9 cellular contexts compared by ENCODE assay signal in genomic region chr14:70189678-70190077, GRCh38. TPM values are rescaled to one million over a fixed set of nuclear protein-coding genes. Genes with fewer than 3 reads are reported as not detected.
DNase-seq lines count a peak whose midpoint lies in the region; ATAC-seq and TF ChIP-seq lines count a peak whose summit lies in the region.
"Had no signal": no experiment of that assay in that cellular context is flagged by ENCODE, and none has a peak within 500 bp of the region (broad histone marks: within the 10 kb centered on the region; RNA-seq: fewer than 3 reads in every experiment).

No MANE protein-coding gene starts in this region.

- TF ChIP-seq CTCF in esophagus muscularis mucosa (IDR thresholded peaks at IDR 0.05) (no peak), gastrocnemius medialis (IDR thresholded peaks at IDR 0.05 in 4 of 5, conservative IDR thresholded peaks at IDR 0.05 in 1 of 5) (no peak), vagina (IDR thresholded peaks at IDR 0.05) (no peak)

- no peak for ATAC-seq in activated T-cell treated with anti-CD3 and anti-CD28 coated beads, Interleukin-2, amount 50 U/mL, for 72 hours (replicated peaks in 1 of 2)
- no peak for ATAC-seq in gastrocnemius medialis

- H3K27me3 ChIP-seq in HUES64 (ENCODE audit: insufficient read depth, low read length) (peaks cover 62% of the 10 kb centered on the region), esophagus muscularis mucosa (peaks cover 0 to 79% (median 12%) of the 10 kb centered on the region in 4 donors), gastrocnemius medialis (no peaks in the 10 kb centered on the region), vagina (no peaks in the 10 kb centered on the region)

- peak overlapping the region; percentile 72 to 80 for H3K4me3 Mint-ChIP-seq in activated T-cell treated with anti-CD3 and anti-CD28 coated beads, Interleukin-2, amount 50 U/mL, for 72 hours

- H3K9me3 ChIP-seq in HUES64 (ENCODE audit: insufficient read depth, low read depth, low read length) (no peaks in the 10 kb centered on the region), esophagus muscularis mucosa (no peaks in the 10 kb centered on the region), gastrocnemius medialis (no peaks in the 10 kb centered on the region), vagina (no peaks in the 10 kb centered on the region)

- H3K4me3 ChIP-seq in HUES64 (ENCODE audit: low read length): peak overlapping the region; percentile 67; the same call in 1 of the 2 replicates
- peak overlapping the region in 1 of 4 donors; percentile 52 for H3K4me3 ChIP-seq in esophagus muscularis mucosa
- H3K4me3 ChIP-seq in gastrocnemius medialis: peak overlapping the region; percentile 61 to 84 (median 74)
- no peak overlapping the region for H3K4me3 ChIP-seq in vagina
- H3K4me3 ChIP-seq: lung had no signal

- H3K36me3 Mint-ChIP-seq in activated T-cell treated with anti-CD3 and anti-CD28 coated beads, Interleukin-2, amount 50 U/mL, for 72 hours (ENCODE audit: insufficient read depth in 2 of 2): peaks cover 1 to 2% of the 10 kb centered on the region in 2 donors

- H3K27me3 Mint-ChIP-seq in activated T-cell treated with anti-CD3 and anti-CD28 coated beads, Interleukin-2, amount 50 U/mL, for 72 hours (ENCODE audit: low read depth): peaks cover 80% of the 10 kb centered on the region

- H3K27ac ChIP-seq in HUES64 (ENCODE audit: low read depth, low read length) (no peak overlapping the region), esophagus muscularis mucosa (replicated peaks in 1 of 4) (no peak overlapping the region), gastrocnemius medialis (peak overlapping the region; percentile 92 to 95 (median 94)), vagina (no peak overlapping the region)

- intact Hi-C loops in esophagus muscularis mucosa (cut with DNase I) (no loop called here), gastrocnemius medialis (cut with DNase I; ENCODE audit: low total_unique reads) (loop anchor here (2.0 to 10.0 kb wide), 4 partner anchors 68 to 555 kb away; partner anchors contain the start of gene SRSF5), vagina (cut with DNase I) (no loop called here)

- no peak for TF ChIP-seq EP300 in esophagus muscularis mucosa (IDR thresholded peaks at IDR 0.05)

- no peak for DNase-seq in activated T-cell treated with anti-CD3 and anti-CD28 coated beads, Interleukin-2, amount 50 U/mL, for 72 hours
- DNase-seq in activated T-cell treated with anti-CD3 and anti-CD28 coated beads, Interleukin-2, amount 50 U/mL, for 1 hour: no peak
- DNase-seq in esophagus muscularis mucosa (ENCODE audit: extremely low spot score): peak; percentile 62
- no peak for DNase-seq in gastrocnemius medialis
- DNase-seq in AG08395 (ENCODE audit: low spot score): no peak
- no peak for DNase-seq in SHP77 (lab: John Stamatoyannopoulos, UW)
- DNase-seq in vagina (ENCODE audit: extremely low spot score in 2 of 2): no peak

- in situ Hi-C loops in gastrocnemius medialis (cut with MboI; ENCODE audit: low sequenced_read_pairs in 4 of 4): no loop called here

- TF ChIP-seq POLR2A in esophagus muscularis mucosa (IDR thresholded peaks at IDR 0.05; ENCODE audit: low read depth): no peak
- no peak for TF ChIP-seq POLR2A in gastrocnemius medialis (IDR thresholded peaks at IDR 0.05)
- no peak for TF ChIP-seq POLR2A in vagina (IDR thresholded peaks at IDR 0.05)

- no peak overlapping the region for H3K9ac ChIP-seq in HUES64 (ENCODE audit: low read depth, low read length)

- H3K27ac Mint-ChIP-seq in activated T-cell treated with anti-CD3 and anti-CD28 coated beads, Interleukin-2, amount 50 U/mL, for 72 hours: no peak overlapping the region

- peaks cover 0 to 4% of the 10 kb centered on the region in 2 donors for H3K9me3 Mint-ChIP-seq in activated T-cell treated with anti-CD3 and anti-CD28 coated beads, Interleukin-2, amount 50 U/mL, for 72 hours

- H3K36me3 ChIP-seq in HUES64 (ENCODE audit: insufficient read depth, low read length): no peaks in the 10 kb centered on the region
- no peaks in the 10 kb centered on the region for H3K36me3 ChIP-seq in esophagus muscularis mucosa
- H3K36me3 ChIP-seq in gastrocnemius medialis: no peaks in the 10 kb centered on the region
- H3K36me3 ChIP-seq in vagina: no peaks in the 10 kb centered on the region

- H3K4me1 ChIP-seq in HUES64 (ENCODE audit: insufficient read depth, low read length): peaks cover 14% of the 10 kb centered on the region
- peaks cover 14 to 31% (median 30%) of the 10 kb centered on the region in 4 donors for H3K4me1 ChIP-seq in esophagus muscularis mucosa
- H3K4me1 ChIP-seq in gastrocnemius medialis: peaks cover 24 to 34% of the 10 kb centered on the region in 2 donors
- peaks cover 26% of the 10 kb centered on the region for H3K4me1 ChIP-seq in vagina

- 52% methylated on average over 6 of the region's 6 CpGs for WGBS in HUES64
- 60% methylated on average over 6 of the region's 6 CpGs for WGBS in esophagus muscularis mucosa

- peaks cover 20% of the 10 kb centered on the region for H3K4me1 Mint-ChIP-seq in activated T-cell treated with anti-CD3 and anti-CD28 coated beads, Interleukin-2, amount 50 U/mL, for 72 hours (ENCODE audit: low read depth)

RNA-seq across cellular contexts. Expression of gene SLC8A3, which starts 0.9 kb away (rescaled TPM):
- total RNA-seq in activated T-cell treated with anti-CD3 and anti-CD28 coated beads, Interleukin-2, amount 50 U/mL, for 72 hours: under 1 TPM; 0.55 to 0.93 TPM
- polyA plus RNA-seq in HUES64 (2013, experiment 1 of 2): 0.45 TPM
- 1.5 TPM for polyA plus RNA-seq in HUES64 (2013, experiment 2 of 2)
- total RNA-seq in esophagus muscularis mucosa (1 to 10 TPM in 1 of 4 donors, under 1 TPM in 3; 0.19 to 1.7 (median 0.90) TPM), gastrocnemius medialis (10 to 100 TPM in 3 of 4 donors, 1 to 10 TPM in 1; 8.5 to 14.1 (median 12.6) TPM), vagina (0.49 TPM)

Comparison
In these comparisons a context has a peak if more than half of its experiments do, and no peak if none do; other contexts are left out.
1. H3K27ac ChIP-seq: peak in gastrocnemius medialis (4 of 4); none in HUES64 (single experiment), esophagus muscularis mucosa (0 of 4) and vagina (single experiment).
2. H3K4me3 ChIP-seq: peak in HUES64 (single experiment) and gastrocnemius medialis (4 of 4); none in vagina (0 of 2).